In the genomic region with DNA sequence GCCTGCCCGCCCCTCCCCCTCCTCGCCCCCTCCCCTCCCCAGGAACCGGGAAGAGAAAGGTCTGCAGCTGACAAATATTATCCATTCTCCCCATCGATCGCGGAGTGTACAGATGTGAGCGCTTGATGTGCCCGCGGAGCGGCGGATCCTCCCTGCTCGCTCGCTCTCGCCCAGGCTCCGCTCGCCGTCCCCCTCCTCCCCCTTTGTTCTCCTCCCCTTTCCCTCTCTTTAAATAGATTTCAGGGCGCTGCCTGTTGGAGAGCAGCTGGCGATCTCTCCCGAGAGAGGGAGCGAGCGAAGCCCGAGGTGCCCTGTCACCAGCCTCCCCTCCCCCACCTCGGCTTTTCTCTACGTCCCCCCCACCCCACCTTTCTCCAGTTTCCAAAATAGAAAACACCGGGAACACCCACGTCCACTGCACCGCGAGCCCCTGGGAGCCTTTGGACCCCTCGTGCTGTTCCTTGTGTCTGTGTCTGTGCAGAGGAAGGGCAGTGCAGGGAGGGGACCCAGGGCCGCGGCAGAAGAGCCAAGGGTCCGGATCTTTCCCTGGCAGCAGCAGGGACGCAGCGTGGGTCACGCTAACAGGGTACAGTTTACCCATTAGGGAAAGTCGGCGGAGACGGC, we compare ENCODE assay signal across 1 cellular context.
TF ChIP-seq lines count a peak whose summit lies in the region.

No MANE protein-coding gene starts in this region.

TF ChIP-seq in SK-N-SH, 30 proteins besides CTCF, POLR2A, EP300 and RAD21 (continued from another document):
- TF ChIP-seq NFIC (IDR thresholded peaks at IDR 0.05; ENCODE audit: borderline replicate concordance) (no peak), EZH2phosphoT487 (IDR thresholded peaks at IDR 0.05; ENCODE audit: borderline replicate concordance, low read depth) (no peak), MXI1 (IDR thresholded peaks at IDR 0.05; ENCODE audit: low read depth, low read length) (no peak), RFX5 (IDR thresholded peaks at IDR 0.05; ENCODE audit: low read length) (no peak), POLR2AphosphoS5 (IDR thresholded peaks at IDR 0.05; ENCODE audit: low read depth, low read length) (no peak), GATA2 (CRISPR knock-in tag; IDR thresholded peaks at IDR 0.05) (no peak; the same call in 1 of the 2 replicates), JUND (IDR thresholded peaks at IDR 0.05) (no peak)
- TF ChIP-seq, protein P1, sequence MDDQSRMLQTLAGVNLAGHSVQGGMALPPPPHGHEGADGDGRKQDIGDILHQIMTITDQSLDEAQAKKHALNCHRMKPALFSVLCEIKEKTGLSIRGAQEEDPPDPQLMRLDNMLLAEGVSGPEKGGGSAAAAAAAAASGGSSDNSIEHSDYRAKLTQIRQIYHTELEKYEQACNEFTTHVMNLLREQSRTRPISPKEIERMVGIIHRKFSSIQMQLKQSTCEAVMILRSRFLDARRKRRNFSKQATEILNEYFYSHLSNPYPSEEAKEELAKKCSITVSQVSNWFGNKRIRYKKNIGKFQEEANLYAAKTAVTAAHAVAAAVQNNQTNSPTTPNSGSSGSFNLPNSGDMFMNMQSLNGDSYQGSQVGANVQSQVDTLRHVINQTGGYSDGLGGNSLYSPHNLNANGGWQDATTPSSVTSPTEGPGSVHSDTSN (IDR thresholded peaks at IDR 0.05), result no peak
- TF ChIP-seq, protein P2, sequence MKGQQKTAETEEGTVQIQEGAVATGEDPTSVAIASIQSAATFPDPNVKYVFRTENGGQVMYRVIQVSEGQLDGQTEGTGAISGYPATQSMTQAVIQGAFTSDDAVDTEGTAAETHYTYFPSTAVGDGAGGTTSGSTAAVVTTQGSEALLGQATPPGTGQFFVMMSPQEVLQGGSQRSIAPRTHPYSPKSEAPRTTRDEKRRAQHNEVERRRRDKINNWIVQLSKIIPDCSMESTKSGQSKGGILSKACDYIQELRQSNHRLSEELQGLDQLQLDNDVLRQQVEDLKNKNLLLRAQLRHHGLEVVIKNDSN (IDR thresholded peaks at IDR 0.05; ENCODE audit: borderline replicate concordance, low read depth), result no peak
- TF ChIP-seq, protein P3, sequence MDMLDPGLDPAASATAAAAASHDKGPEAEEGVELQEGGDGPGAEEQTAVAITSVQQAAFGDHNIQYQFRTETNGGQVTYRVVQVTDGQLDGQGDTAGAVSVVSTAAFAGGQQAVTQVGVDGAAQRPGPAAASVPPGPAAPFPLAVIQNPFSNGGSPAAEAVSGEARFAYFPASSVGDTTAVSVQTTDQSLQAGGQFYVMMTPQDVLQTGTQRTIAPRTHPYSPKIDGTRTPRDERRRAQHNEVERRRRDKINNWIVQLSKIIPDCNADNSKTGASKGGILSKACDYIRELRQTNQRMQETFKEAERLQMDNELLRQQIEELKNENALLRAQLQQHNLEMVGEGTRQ (IDR thresholded peaks at IDR 0.05; ENCODE audit: borderline replicate concordance, low read depth, low read length), result no peak
- TF ChIP-seq, protein P4, sequence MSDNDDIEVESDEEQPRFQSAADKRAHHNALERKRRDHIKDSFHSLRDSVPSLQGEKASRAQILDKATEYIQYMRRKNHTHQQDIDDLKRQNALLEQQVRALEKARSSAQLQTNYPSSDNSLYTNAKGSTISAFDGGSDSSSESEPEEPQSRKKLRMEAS (IDR thresholded peaks at IDR 0.05; ENCODE audit: low read depth), result no peak
- TF ChIP-seq, protein P5, sequence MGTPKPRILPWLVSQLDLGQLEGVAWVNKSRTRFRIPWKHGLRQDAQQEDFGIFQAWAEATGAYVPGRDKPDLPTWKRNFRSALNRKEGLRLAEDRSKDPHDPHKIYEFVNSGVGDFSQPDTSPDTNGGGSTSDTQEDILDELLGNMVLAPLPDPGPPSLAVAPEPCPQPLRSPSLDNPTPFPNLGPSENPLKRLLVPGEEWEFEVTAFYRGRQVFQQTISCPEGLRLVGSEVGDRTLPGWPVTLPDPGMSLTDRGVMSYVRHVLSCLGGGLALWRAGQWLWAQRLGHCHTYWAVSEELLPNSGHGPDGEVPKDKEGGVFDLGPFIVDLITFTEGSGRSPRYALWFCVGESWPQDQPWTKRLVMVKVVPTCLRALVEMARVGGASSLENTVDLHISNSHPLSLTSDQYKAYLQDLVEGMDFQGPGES (IDR thresholded peaks at IDR 0.05; ENCODE audit: low read depth, low read length), result no peak
